Comparison of ENCODE assay signal across 5 cellular contexts in the genomic region with DNA sequence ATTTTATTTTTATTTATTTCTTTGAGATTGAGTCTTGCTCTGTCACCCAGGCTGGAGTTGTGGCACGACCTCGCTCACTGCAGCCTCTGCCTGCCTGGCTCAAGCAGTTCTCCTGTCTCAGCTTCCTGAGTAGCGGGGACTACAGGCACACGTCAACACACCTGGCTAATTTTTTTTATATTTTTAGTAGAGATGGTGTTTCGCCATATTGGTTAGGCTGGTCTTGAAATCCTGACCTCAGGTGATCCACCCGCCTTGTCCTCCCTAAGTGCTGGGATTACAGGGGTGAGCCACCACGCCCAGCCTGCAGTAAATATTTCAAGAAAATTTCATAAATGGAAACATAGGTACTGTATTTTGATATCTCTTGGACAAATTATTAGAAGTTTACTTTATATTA. TPM values are rescaled to one million over a fixed set of nuclear protein-coding genes. Genes with fewer than 3 reads are reported as not detected.
"Had no signal": no experiment of that assay in that cellular context is flagged by ENCODE, and none has a peak within 500 bp of the region (broad histone marks: within the 10 kb centered on the region; RNA-seq: fewer than 3 reads in every experiment).

No MANE protein-coding gene starts in this region.

RNA-seq across cellular contexts. Expression of a gene that starts 43.6 kb away (rescaled TPM):
- total RNA-seq: HT-29, NCI-H460, PC-9, Peyer's patch, Right ventricle myocardium inferior had no signal
